Comparison of ENCODE assay signal across 24 cellular contexts in the genomic region with DNA sequence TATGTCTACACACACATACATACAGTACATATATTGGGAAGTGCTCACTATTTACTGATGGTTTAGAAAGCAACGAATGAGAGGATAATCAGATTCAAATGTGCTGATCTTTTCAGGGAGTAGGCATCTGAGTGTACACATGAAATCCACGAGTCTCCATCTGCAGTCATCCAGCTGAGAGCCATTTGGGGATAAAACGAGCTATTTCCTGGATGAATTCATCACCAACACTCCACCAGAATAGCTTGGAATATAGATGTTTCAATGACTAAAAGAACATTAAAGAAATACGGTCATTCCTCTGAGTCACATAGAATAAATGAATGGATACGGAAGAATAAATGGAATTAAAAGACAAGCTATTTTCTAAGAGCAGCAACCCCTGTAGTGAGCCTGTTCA.
A peak's percentile ranks its signal among the peaks of the same experiment; 100 is the strongest.
DNase-seq lines count a peak whose midpoint lies in the region; ATAC-seq and TF ChIP-seq lines count a peak whose summit lies in the region.
"Had no signal": no experiment of that assay in that cellular context is flagged by ENCODE, and none has a peak within 500 bp of the region (broad histone marks: within the 10 kb centered on the region; RNA-seq: fewer than 3 reads in every experiment).

No MANE protein-coding gene starts in this region.

- no peak overlapping the region for H3K27ac ChIP-seq in AG04450 (ENCODE audit: low read depth, low read length)
- H3K27ac ChIP-seq: A549, RWPE1, SK-N-MC had no signal

- CTCF ChIA-PET in AG04450 (lab: Charles Lee), result no interaction called here

- no peaks in the 10 kb centered on the region for H3K27me3 ChIP-seq in AG04450 (ENCODE audit: control insufficient read depth, insufficient read depth, low read length)
- H3K27me3 ChIP-seq: MG63 had no signal

- ATAC-seq in GM19452 (IDR thresholded peaks at IDR 0.05; ENCODE audit: unreplicated experiment) (no peak), GM18517 (IDR thresholded peaks at IDR 0.05; ENCODE audit: unreplicated experiment) (no peak)
- ATAC-seq: A549, K562 had no signal

- DNase-seq in AG04450 (ENCODE audit: low read depth, low spot score) (peak; percentile 11), GM04503 (ENCODE audit: low read depth) (peak; percentile 21), NCI-H69 (lab: John Stamatoyannopoulos, UW) (peak; percentile 18), fibroblast of peridontal ligament (ENCODE audit: extremely low read depth) (peak; percentile 46), NAMALWA (ENCODE audit: low spot score) (no peak)
- DNase-seq: AML-193; C1 segment of cervical spinal cord; Calu3; CD8-positive, alpha-beta memory T cell; DMS153; GDM1; MG63; NCI-H1048; NCI-H1436; NCI-H187 treated with DMSO at 0.1 percent for 48 hours; NCI-H774; NK-92 treated with Interleukin-12 subunit alpha and Interleukin-12 subunit beta, amount 100 ng/mL, for 24 hours; SHP77 treated with DMSO at 0.1 percent for 48 hours had no signal

- POLR2A ChIA-PET in AG04450 (lab: Yijun Ruan, JAX), result no interaction called here

- H3K9me3 ChIP-seq in AG04450 (ENCODE audit: control insufficient read depth, insufficient read depth, low read length), result peaks cover 2% of the 10 kb centered on the region; the same call in 1 of the 2 replicates
- H3K9me3 ChIP-seq: A549, MG63 had no signal

- no peak overlapping the region for H3K4me3 ChIP-seq in AG04450 (ENCODE audit: low read depth, low read length)
- H3K4me3 ChIP-seq: A549, K562, MG63, SK-N-MC had no signal

- no peak for TF ChIP-seq CTCF in AG04450 (IDR thresholded peaks at IDR 0.05; ENCODE audit: low read depth, low read length)
